In the genomic region with DNA sequence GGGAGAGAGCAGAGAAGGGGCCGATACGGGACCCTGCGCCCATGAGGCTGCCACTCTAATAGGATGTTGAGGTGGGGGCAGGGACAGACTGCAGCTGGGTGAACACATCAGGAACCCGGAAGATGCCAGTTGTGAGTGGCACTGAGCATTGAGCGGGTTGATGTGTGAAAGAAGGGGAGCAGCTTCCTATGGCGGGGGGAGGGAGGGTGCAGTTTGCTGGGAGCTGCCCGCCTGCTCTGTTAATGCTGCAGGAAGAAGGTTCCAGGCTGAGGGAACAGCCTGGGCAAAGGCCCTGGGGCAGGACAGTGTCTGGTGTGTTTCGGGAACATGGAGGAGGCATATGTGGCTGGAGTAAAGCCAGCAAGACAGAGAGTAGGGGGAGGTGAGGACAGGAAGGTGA, we compare ENCODE assay signal across 1 cellular context.
TF ChIP-seq lines count a peak whose summit lies in the region.

No MANE protein-coding gene starts in this region.

TF ChIP-seq in HepG2, 621 proteins besides CTCF, POLR2A, EP300 and RAD21:
- TF ChIP-seq HNRNPL (IDR thresholded peaks at IDR 0.05; ENCODE audit: low read depth, low read length): 0 out of 2 replicates have a peak, but pooled peaks have one; percentile 24
- TF ChIP-seq HDAC2 (CRISPR knock-in tag; IDR thresholded peaks at IDR 0.05): no peak
- peak; percentile 5 for TF ChIP-seq XRCC5 (optimal IDR thresholded peaks at IDR 0.05; ENCODE audit: low read length)
- 0 out of 2 replicates have a peak, but pooled peaks have one; percentile 20 for TF ChIP-seq ZMYM3 (CRISPR knock-in tag; IDR thresholded peaks at IDR 0.05)
